22 cellular contexts compared by ENCODE assay signal in the genomic region with DNA sequence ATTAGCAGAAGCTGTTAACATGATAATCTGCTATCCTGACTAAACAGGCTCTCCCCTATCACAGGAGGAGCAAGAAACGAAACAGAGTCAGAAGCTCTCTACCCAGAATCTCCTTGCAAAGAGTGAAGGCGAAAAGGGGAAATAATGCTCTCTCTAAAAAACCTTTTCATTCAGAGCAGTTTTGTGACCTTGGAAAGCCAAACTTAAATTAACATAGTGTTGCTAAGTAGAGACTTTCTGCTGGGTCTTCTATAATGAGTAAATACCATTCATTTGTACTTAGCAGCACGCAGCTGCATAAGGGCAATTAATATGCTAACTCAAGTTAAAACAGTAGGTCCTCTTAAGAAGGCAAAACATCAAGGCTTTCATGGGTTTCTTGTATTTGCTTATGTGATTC.
A peak's percentile ranks its signal among the peaks of the same experiment; 100 is the strongest.
DNase-seq lines count a peak whose midpoint lies in the region; ATAC-seq and TF ChIP-seq lines count a peak whose summit lies in the region.
"Had no signal": no experiment of that assay in that cellular context is flagged by ENCODE, and none has a peak within 500 bp of the region (broad histone marks: within the 10 kb centered on the region; RNA-seq: fewer than 3 reads in every experiment).

No MANE protein-coding gene starts in this region.

- H3K9me3 Mint-ChIP-seq in WTC11: no peaks in the 10 kb centered on the region
- peaks cover 3% of the 10 kb centered on the region for H3K9me3 Mint-ChIP-seq in activated CD8-positive, alpha-beta memory T cell treated with anti-CD3 and anti-CD28 coated beads, Interleukin-2, amount 10 ng/mL, durations not matched to agents 7 days and 5 days (ENCODE audit: low read depth)

- no peak for TF ChIP-seq CTCF in WTC11 (IDR thresholded peaks at IDR 0.05)

- H3K36me3 Mint-ChIP-seq in WTC11: no peaks in the 10 kb centered on the region
- H3K36me3 Mint-ChIP-seq in activated CD8-positive, alpha-beta memory T cell treated with anti-CD3 and anti-CD28 coated beads, Interleukin-2, amount 10 ng/mL, durations not matched to agents 7 days and 5 days: no peaks in the 10 kb centered on the region
- H3K36me3 Mint-ChIP-seq: CD4-positive, CD25-positive, alpha-beta regulatory T cell; naive B cell; stimulated activated naive B cell treated with anti-CD40 and anti-IgM and Interleukin-4, amounts not matched to agents 10 μg/mL and 1 μg/mL and 100 μg/mL, for 72 hours had no signal

- peak overlapping the region; percentile 41 for H3K4me3 Mint-ChIP-seq in WTC11
- H3K4me3 Mint-ChIP-seq in activated CD8-positive, alpha-beta memory T cell treated with anti-CD3 and anti-CD28 coated beads, Interleukin-2, amount 10 ng/mL, durations not matched to agents 7 days and 5 days: no peak overlapping the region
- H3K4me3 Mint-ChIP-seq: activated naive CD8-positive, alpha-beta T cell treated with anti-CD3 and anti-CD28 coated beads, Interleukin-2, amount 50 U/mL, for 24 hours; CD4-positive, CD25-positive, alpha-beta regulatory T cell; naive B cell; stimulated activated naive B cell treated with anti-CD40 and anti-IgM and Interleukin-4, amounts not matched to agents 10 μg/mL and 1 μg/mL and 100 μg/mL, for 72 hours had no signal

- DNase-seq in WTC11 (ENCODE audit: low spot score): no peak
- DNase-seq in inferior parietal cortex (ENCODE audit: extremely low spot score): peak; percentile 1
- no peak for DNase-seq in NCI-H69 (lab: John Stamatoyannopoulos, UW)
- DNase-seq in DMS 273 (lab: John Stamatoyannopoulos, UW; ENCODE audit: unreplicated experiment): no peak
- DNase-seq in activated CD8-positive, alpha-beta memory T cell treated with anti-CD3 and anti-CD28 coated beads, Interleukin-2, amount 10 ng/mL, durations not matched to agents 7 days and 5 days: no peak
- DNase-seq: activated CD4-positive, alpha-beta T cell treated with anti-CD3 and anti-CD28 coated beads, Interleukin-2, amount 50 U/mL, for 48 hours; activated CD4-positive, CD25-positive, alpha-beta regulatory T cell; activated gamma-delta T cell; activated naive CD8-positive, alpha-beta T cell treated with anti-CD3 and anti-CD28 coated beads, Interleukin-2, amount 50 U/mL, for 24 hours; CD4-positive, CD25-positive, alpha-beta regulatory T cell; mammary epithelial cell; naive B cell; NCI-H1092; NCI-H187 treated with DMSO at 0.1 percent for 48 hours; NCI-H226; NCI-H82; retina; SK-N-SH; stimulated activated CD4-positive, alpha-beta T cell treated with anti-CD3 and anti-CD28 coated beads, Interleukin-2, amount 100 ng/mL, for 48 hours; stimulated activated naive B cell treated with anti-CD40 and anti-IgM and Interleukin-4, amounts not matched to agents 10 μg/mL and 1 μg/mL and 100 μg/mL, for 72 hours had no signal

- peak overlapping the region; percentile 94 for H3K27ac Mint-ChIP-seq in WTC11
- H3K27ac Mint-ChIP-seq in activated CD8-positive, alpha-beta memory T cell treated with anti-CD3 and anti-CD28 coated beads, Interleukin-2, amount 10 ng/mL, durations not matched to agents 7 days and 5 days: no peak overlapping the region
- H3K27ac Mint-ChIP-seq: activated naive CD8-positive, alpha-beta T cell treated with anti-CD3 and anti-CD28 coated beads, Interleukin-2, amount 50 U/mL, for 24 hours; CD4-positive, CD25-positive, alpha-beta regulatory T cell; naive B cell; stimulated activated naive B cell treated with anti-CD40 and anti-IgM and Interleukin-4, amounts not matched to agents 10 μg/mL and 1 μg/mL and 100 μg/mL, for 72 hours had no signal

- H3K4me1 Mint-ChIP-seq in WTC11: peaks cover 55% of the 10 kb centered on the region
- peaks cover 2% of the 10 kb centered on the region for H3K4me1 Mint-ChIP-seq in activated CD8-positive, alpha-beta memory T cell treated with anti-CD3 and anti-CD28 coated beads, Interleukin-2, amount 10 ng/mL, durations not matched to agents 7 days and 5 days
- H3K4me1 Mint-ChIP-seq: activated naive CD8-positive, alpha-beta T cell treated with anti-CD3 and anti-CD28 coated beads, Interleukin-2, amount 50 U/mL, for 24 hours; CD4-positive, CD25-positive, alpha-beta regulatory T cell; naive B cell; stimulated activated naive B cell treated with anti-CD40 and anti-IgM and Interleukin-4, amounts not matched to agents 10 μg/mL and 1 μg/mL and 100 μg/mL, for 72 hours had no signal

- H3K27me3 Mint-ChIP-seq in WTC11 (ENCODE audit: low read depth): peaks cover 20% of the 10 kb centered on the region
- no peaks in the 10 kb centered on the region for H3K27me3 Mint-ChIP-seq in activated CD8-positive, alpha-beta memory T cell treated with anti-CD3 and anti-CD28 coated beads, Interleukin-2, amount 10 ng/mL, durations not matched to agents 7 days and 5 days

- POLR2A ChIA-PET in WTC11 (lab: Charles Lee): interaction anchor here (0.6 to 0.7 kb wide), 2 partner anchors 243 to 987 kb away, joined by 3 to 6 read pairs; no protein-coding TSS in a partner anchor

- peak; percentile 46 for ATAC-seq in GM18502 (IDR thresholded peaks at IDR 0.05; ENCODE audit: poor library complexity, unreplicated experiment)
- ATAC-seq in HG03442 (IDR thresholded peaks at IDR 0.05; ENCODE audit: unreplicated experiment): peak; percentile 50
- peak; percentile 87 for ATAC-seq in WTC11
- no peak for ATAC-seq in activated CD8-positive, alpha-beta memory T cell treated with anti-CD3 and anti-CD28 coated beads, Interleukin-2, amount 10 ng/mL, durations not matched to agents 7 days and 5 days
- ATAC-seq: activated naive CD8-positive, alpha-beta T cell treated with anti-CD3 and anti-CD28 coated beads, Interleukin-2, amount 50 U/mL, for 24 hours; stimulated activated naive B cell treated with anti-CD40 and anti-IgM and Interleukin-4, amounts not matched to agents 10 μg/mL and 1 μg/mL and 100 μg/mL, for 72 hours had no signal

- CTCF ChIA-PET in WTC11 (lab: Charles Lee): interaction anchor here (1.3 to 2.8 kb wide), 3 partner anchors 125 to 620 kb away, joined by 3 to 14 read pairs (median 12); a partner anchor contains a TSS
- CTCF ChIA-PET in activated CD8-positive, alpha-beta memory T cell treated with anti-CD3 and anti-CD28 coated beads, Interleukin-2, amount 10 ng/mL, durations not matched to agents 7 days and 5 days (lab: Charles Lee): interaction anchor here (1.1 kb wide), 1 partner anchor 268 kb away, joined by 4 read pairs; no protein-coding TSS in a partner anchor

TF ChIP-seq in WTC11, 78 proteins besides CTCF, POLR2A, EP300 and RAD21 (continues in another document):
- TF ChIP-seq ZNF121 (CRISPR knock-in tag; IDR thresholded peaks at IDR 0.05) (no peak), OVOL2 (CRISPR knock-in tag; IDR thresholded peaks at IDR 0.05; ENCODE audit: borderline replicate concordance) (no peak), TEAD4 (CRISPR knock-in tag; IDR thresholded peaks at IDR 0.05) (no peak), ELF4 (CRISPR knock-in tag; IDR thresholded peaks at IDR 0.05; ENCODE audit: low read depth) (no peak)
- TF ChIP-seq, protein P1, sequence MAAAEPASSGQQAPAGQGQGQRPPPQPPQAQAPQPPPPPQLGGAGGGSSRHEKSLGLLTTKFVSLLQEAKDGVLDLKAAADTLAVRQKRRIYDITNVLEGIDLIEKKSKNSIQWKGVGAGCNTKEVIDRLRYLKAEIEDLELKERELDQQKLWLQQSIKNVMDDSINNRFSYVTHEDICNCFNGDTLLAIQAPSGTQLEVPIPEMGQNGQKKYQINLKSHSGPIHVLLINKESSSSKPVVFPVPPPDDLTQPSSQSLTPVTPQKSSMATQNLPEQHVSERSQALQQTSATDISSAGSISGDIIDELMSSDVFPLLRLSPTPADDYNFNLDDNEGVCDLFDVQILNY (CRISPR knock-in tag; IDR thresholded peaks at IDR 0.05): no peak
- TF ChIP-seq, protein P2, sequence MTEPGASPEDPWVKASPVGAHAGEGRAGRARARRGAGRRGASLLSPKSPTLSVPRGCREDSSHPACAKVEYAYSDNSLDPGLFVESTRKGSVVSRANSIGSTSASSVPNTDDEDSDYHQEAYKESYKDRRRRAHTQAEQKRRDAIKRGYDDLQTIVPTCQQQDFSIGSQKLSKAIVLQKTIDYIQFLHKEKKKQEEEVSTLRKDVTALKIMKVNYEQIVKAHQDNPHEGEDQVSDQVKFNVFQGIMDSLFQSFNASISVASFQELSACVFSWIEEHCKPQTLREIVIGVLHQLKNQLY (CRISPR knock-in tag; IDR thresholded peaks at IDR 0.05): no peak
- TF ChIP-seq, protein P3, sequence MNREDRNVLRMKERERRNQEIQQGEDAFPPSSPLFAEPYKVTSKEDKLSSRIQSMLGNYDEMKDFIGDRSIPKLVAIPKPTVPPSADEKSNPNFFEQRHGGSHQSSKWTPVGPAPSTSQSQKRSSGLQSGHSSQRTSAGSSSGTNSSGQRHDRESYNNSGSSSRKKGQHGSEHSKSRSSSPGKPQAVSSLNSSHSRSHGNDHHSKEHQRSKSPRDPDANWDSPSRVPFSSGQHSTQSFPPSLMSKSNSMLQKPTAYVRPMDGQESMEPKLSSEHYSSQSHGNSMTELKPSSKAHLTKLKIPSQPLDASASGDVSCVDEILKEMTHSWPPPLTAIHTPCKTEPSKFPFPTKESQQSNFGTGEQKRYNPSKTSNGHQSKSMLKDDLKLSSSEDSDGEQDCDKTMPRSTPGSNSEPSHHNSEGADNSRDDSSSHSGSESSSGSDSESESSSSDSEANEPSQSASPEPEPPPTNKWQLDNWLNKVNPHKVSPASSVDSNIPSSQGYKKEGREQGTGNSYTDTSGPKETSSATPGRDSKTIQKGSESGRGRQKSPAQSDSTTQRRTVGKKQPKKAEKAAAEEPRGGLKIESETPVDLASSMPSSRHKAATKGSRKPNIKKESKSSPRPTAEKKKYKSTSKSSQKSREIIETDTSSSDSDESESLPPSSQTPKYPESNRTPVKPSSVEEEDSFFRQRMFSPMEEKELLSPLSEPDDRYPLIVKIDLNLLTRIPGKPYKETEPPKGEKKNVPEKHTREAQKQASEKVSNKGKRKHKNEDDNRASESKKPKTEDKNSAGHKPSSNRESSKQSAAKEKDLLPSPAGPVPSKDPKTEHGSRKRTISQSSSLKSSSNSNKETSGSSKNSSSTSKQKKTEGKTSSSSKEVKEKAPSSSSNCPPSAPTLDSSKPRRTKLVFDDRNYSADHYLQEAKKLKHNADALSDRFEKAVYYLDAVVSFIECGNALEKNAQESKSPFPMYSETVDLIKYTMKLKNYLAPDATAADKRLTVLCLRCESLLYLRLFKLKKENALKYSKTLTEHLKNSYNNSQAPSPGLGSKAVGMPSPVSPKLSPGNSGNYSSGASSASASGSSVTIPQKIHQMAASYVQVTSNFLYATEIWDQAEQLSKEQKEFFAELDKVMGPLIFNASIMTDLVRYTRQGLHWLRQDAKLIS (CRISPR knock-in tag; IDR thresholded peaks at IDR 0.05; ENCODE audit: borderline replicate concordance): no peak
- TF ChIP-seq, protein P4, sequence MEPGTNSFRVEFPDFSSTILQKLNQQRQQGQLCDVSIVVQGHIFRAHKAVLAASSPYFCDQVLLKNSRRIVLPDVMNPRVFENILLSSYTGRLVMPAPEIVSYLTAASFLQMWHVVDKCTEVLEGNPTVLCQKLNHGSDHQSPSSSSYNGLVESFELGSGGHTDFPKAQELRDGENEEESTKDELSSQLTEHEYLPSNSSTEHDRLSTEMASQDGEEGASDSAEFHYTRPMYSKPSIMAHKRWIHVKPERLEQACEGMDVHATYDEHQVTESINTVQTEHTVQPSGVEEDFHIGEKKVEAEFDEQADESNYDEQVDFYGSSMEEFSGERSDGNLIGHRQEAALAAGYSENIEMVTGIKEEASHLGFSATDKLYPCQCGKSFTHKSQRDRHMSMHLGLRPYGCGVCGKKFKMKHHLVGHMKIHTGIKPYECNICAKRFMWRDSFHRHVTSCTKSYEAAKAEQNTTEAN (CRISPR knock-in tag; IDR thresholded peaks at IDR 0.05): no peak
